In genomic region chr2:288002-288742, GRCh38 we compare ENCODE assay signal across 8 cellular contexts. TPM values are rescaled to one million over a fixed set of nuclear protein-coding genes. Genes with fewer than 3 reads are reported as not detected.
A peak's percentile ranks its signal among the peaks of the same experiment; 100 is the strongest.
DNase-seq lines count a peak whose midpoint lies in the region; ATAC-seq, FAIRE-seq and TF ChIP-seq lines count a peak whose summit lies in the region.

Gene ALKAL2, minus strand, starts transcription at chr2:288091. Its CDS starts 256 bp downstream, at chr2:287835.

- H3K9me3 Mint-ChIP-seq in T-helper 2 cell treated with Interferon-gamma antibody and Interleukin-4, amounts not matched to agents 5 μg/mL and 100 μg/mL, for 36 hours: no peaks in the 10 kb centered on the region

- H3K27me3 Mint-ChIP-seq in T-helper 2 cell treated with Interferon-gamma antibody and Interleukin-4, amounts not matched to agents 5 μg/mL and 100 μg/mL, for 36 hours (ENCODE audit: low read depth): peaks cover 43% of the 10 kb centered on the region

- H3K27ac Mint-ChIP-seq in T-helper 2 cell treated with Interferon-gamma antibody and Interleukin-4, amounts not matched to agents 5 μg/mL and 100 μg/mL, for 36 hours: no peak within 1 kb of the TSS

- ATAC-seq in HG03135 (IDR thresholded peaks at IDR 0.05; ENCODE audit: unreplicated experiment): no peak
- ATAC-seq in HG02973 (IDR thresholded peaks at IDR 0.05; ENCODE audit: unreplicated experiment): no peak

- DNase-seq in GM10266 (ENCODE audit: extremely low spot score) (peak; percentile 61), foreskin fibroblast (peak in 1 of 2 donors; percentile 43), posterior vena cava (ENCODE audit: low spot score) (peak; percentile 83), D721Med (ENCODE audit: insufficient read length, low spot score) (no peak), DMS153 treated with DMSO at 0.1 percent for 48 hours (lab: John Stamatoyannopoulos, UW; ENCODE audit: unreplicated experiment) (no peak)
- DNase-seq in T-helper 2 cell treated with Interferon-gamma antibody and Interleukin-4, amounts not matched to agents 5 μg/mL and 100 μg/mL, for 36 hours (ENCODE audit: low spot score): no peak

- peaks cover 10% of the 10 kb centered on the region for H3K36me3 Mint-ChIP-seq in T-helper 2 cell treated with Interferon-gamma antibody and Interleukin-4, amounts not matched to agents 5 μg/mL and 100 μg/mL, for 36 hours (ENCODE audit: low read depth)

- TF ChIP-seq CTCF in GM10266 (IDR thresholded peaks at IDR 0.05; ENCODE audit: control insufficient read depth, insufficient read depth, low read depth, missing control alignments) (no peak), foreskin fibroblast (IDR thresholded peaks at IDR 0.05; ENCODE audit: low read depth, low read length) (no peak), D721Med (IDR thresholded peaks at IDR 0.05; ENCODE audit: insufficient read depth, missing control alignments) (no peak)

- no peak for FAIRE-seq in D721Med (lab: Jason Lieb, UNC)

- peak within 1 kb of the TSS; percentile 49 for H3K4me3 Mint-ChIP-seq in T-helper 2 cell treated with Interferon-gamma antibody and Interleukin-4, amounts not matched to agents 5 μg/mL and 100 μg/mL, for 36 hours

- peaks cover 3% of the 10 kb centered on the region for H3K4me1 Mint-ChIP-seq in T-helper 2 cell treated with Interferon-gamma antibody and Interleukin-4, amounts not matched to agents 5 μg/mL and 100 μg/mL, for 36 hours (ENCODE audit: low read depth)

- intact Hi-C loops in posterior vena cava (cut with DNase I): loop anchor here in 1 of 2 donors (2.0 kb wide), 1 partner anchor 349 kb away; no protein-coding TSS in a partner anchor

- H3K4me3 ChIP-seq in foreskin fibroblast (ENCODE audit: low read depth in 1 of 2, low read length in 2 of 2): peak within 1 kb of the TSS; percentile 19 to 24

RNA-seq across cellular contexts. Expression of gene ALKAL2, which starts in this region (rescaled TPM):
- total RNA-seq in posterior vena cava: 10 to 100 TPM; 63.8 to 64.2 TPM

Comparison
In these comparisons a context has a peak if more than half of its experiments do, and no peak if none do; other contexts are left out.
1. DNase-seq: peak in GM10266 (single experiment) and posterior vena cava (single experiment); none in T-helper 2 cell treated with Interferon-gamma antibody and Interleukin-4, amounts not matched to agents 5 μg/mL and 100 μg/mL, for 36 hours (single experiment), D721Med (single experiment) and DMS153 treated with DMSO at 0.1 percent for 48 hours (single experiment).